In genomic region chr6:84455630-84456029, GRCh38 we compare ENCODE assay signal across 1 cellular context.
TF ChIP-seq lines count a peak whose summit lies in the region.

No MANE protein-coding gene starts in this region.

TF ChIP-seq in SK-N-SH treated with all-trans-retinoic acid at 6 μM for 48 hours, 23 proteins besides CTCF, POLR2A, EP300 and RAD21 (continued from another document):
- no peak for TF ChIP-seq TSHZ2 (CRISPR knock-in tag; IDR thresholded peaks at IDR 0.05)
- no peak for TF ChIP-seq ESRRG (CRISPR knock-in tag; IDR thresholded peaks at IDR 0.05)
- TF ChIP-seq CREB5 (CRISPR knock-in tag; IDR thresholded peaks at IDR 0.05; ENCODE audit: low read depth): no peak
- TF ChIP-seq ZFP30 (CRISPR knock-in tag; IDR thresholded peaks at IDR 0.05): no peak
- TF ChIP-seq ISL1 (CRISPR knock-in tag; IDR thresholded peaks at IDR 0.05): no peak
- no peak for TF ChIP-seq OSR1 (CRISPR knock-in tag; IDR thresholded peaks at IDR 0.05)
- TF ChIP-seq, protein P1, sequence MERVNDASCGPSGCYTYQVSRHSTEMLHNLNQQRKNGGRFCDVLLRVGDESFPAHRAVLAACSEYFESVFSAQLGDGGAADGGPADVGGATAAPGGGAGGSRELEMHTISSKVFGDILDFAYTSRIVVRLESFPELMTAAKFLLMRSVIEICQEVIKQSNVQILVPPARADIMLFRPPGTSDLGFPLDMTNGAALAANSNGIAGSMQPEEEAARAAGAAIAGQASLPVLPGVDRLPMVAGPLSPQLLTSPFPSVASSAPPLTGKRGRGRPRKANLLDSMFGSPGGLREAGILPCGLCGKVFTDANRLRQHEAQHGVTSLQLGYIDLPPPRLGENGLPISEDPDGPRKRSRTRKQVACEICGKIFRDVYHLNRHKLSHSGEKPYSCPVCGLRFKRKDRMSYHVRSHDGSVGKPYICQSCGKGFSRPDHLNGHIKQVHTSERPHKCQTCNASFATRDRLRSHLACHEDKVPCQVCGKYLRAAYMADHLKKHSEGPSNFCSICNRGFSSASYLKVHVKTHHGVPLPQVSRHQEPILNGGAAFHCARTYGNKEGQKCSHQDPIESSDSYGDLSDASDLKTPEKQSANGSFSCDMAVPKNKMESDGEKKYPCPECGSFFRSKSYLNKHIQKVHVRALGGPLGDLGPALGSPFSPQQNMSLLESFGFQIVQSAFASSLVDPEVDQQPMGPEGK (CRISPR knock-in tag; IDR thresholded peaks at IDR 0.05; ENCODE audit: borderline replicate concordance): no peak
